In the genomic region with DNA sequence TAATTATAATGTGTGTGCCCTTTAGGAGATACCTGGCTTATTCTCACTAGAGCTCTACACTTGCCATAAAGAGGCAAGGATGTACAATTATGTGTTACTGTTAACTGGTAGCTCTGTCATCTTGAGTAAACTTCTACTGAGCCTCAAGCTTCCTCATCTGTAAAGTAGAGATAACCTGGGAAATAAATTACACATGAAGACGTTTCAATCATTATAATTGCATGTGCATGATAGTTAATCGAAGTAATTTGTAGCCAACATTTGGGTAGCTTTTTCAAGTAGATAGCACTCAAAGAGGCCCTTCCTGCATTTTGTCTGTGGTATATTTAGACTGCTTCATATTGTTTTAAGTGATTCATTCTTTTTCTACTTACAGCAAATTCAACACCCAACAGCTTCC, we compare ENCODE assay signal across 1 cellular context.
A peak's percentile ranks its signal among the peaks of the same experiment; 100 is the strongest.
TF ChIP-seq lines count a peak whose summit lies in the region.

No MANE protein-coding gene starts in this region.

TF ChIP-seq in HepG2, 621 proteins besides CTCF, POLR2A, EP300 and RAD21:
- peak; percentile 53; the same call in 1 of the 2 replicates for TF ChIP-seq RBFOX2 (IDR thresholded peaks at IDR 0.05; ENCODE audit: low read depth, low read length)
- no peak for TF ChIP-seq ZNF224 (CRISPR knock-in tag; IDR thresholded peaks at IDR 0.05)
- TF ChIP-seq AGO2 (optimal IDR thresholded peaks at IDR 0.05; ENCODE audit: low read depth, low read length): peak; percentile 15
